ENCODE assay signal across 22 cellular contexts in genomic region chr7:124643196-124643850, GRCh38.
"Had no signal": no experiment of that assay in that cellular context is flagged by ENCODE, and none has a peak within 500 bp of the region (broad histone marks: within the 10 kb centered on the region; RNA-seq: fewer than 3 reads in every experiment).

No MANE protein-coding gene starts in this region.

- DNase-seq: activated CD4-positive, alpha-beta T cell treated with anti-CD3 and anti-CD28 coated beads for 1 hour; activated CD4-positive, alpha-beta T cell treated with anti-CD3 and anti-CD28 coated beads, Interleukin-2, amount 50 U/mL, for 48 hours; activated CD8-positive, alpha-beta memory T cell treated with anti-CD3 and anti-CD28 coated beads, Interleukin-2, amount 50 U/mL, for 48 hours; activated naive CD4-positive, alpha-beta T cell; activated T-cell treated with anti-CD3 and anti-CD28 coated beads, Interleukin-2, amount 50 U/mL, for 4 hours; adrenal gland; colonic mucosa; esophagus squamous epithelium; mucosa of descending colon; naive B cell; stimulated activated CD4-positive, alpha-beta T cell treated with anti-CD3 and anti-CD28 coated beads, Interleukin-4, amount 100 ng/mL, for 1 hour; stimulated activated naive CD4-positive, alpha-beta T cell; T-helper 1 cell; thyroid gland; upper lobe of right lung had no signal

- H3K4me1 Mint-ChIP-seq: central memory CD8-positive, alpha-beta T cell; memory B cell; naive B cell had no signal

- FAIRE-seq: astrocyte, TTC549 had no signal

- H3K27me3 ChIP-seq: adrenal gland, colonic mucosa, esophagus squamous epithelium, thyroid gland, upper lobe of right lung had no signal

- H3K4me3 Mint-ChIP-seq: activated naive CD8-positive, alpha-beta T cell; activated T-cell treated with anti-CD3 and anti-CD28 coated beads, Interleukin-2, amount 50 U/mL, for 4 hours; central memory CD8-positive, alpha-beta T cell; memory B cell; naive B cell had no signal

- H3K27me3 Mint-ChIP-seq: activated naive CD8-positive, alpha-beta T cell; central memory CD8-positive, alpha-beta T cell; memory B cell; naive B cell; progenitor cell of endocrine pancreas had no signal

- H3K36me3 ChIP-seq: adrenal gland, colonic mucosa, esophagus squamous epithelium, thyroid gland, upper lobe of right lung had no signal

- H3K27ac Mint-ChIP-seq: activated naive CD8-positive, alpha-beta T cell; activated T-helper 2 cell treated with anti-CD3 and anti-CD28 coated beads, Interferon-gamma antibody, Interleukin-2, Interleukin-4, amounts not matched to agents 10 μg/mL and 5 μg/mL and 100 μg/mL, durations not matched to agents 14 hours and 24 hours and 36 hours; memory B cell; naive B cell; progenitor cell of endocrine pancreas had no signal

- H3K27ac ChIP-seq: adrenal gland, colonic mucosa, esophagus squamous epithelium, thyroid gland, upper lobe of right lung had no signal

- H3K9me3 Mint-ChIP-seq: activated T-cell treated with anti-CD3 and anti-CD28 coated beads, Interleukin-2, amount 50 U/mL, for 4 hours; activated T-helper 2 cell treated with anti-CD3 and anti-CD28 coated beads, Interferon-gamma antibody, Interleukin-2, Interleukin-4, amounts not matched to agents 10 μg/mL and 5 μg/mL and 100 μg/mL, durations not matched to agents 14 hours and 24 hours and 36 hours; central memory CD8-positive, alpha-beta T cell; memory B cell; naive B cell had no signal

- H3K4me3 ChIP-seq: adrenal gland, colonic mucosa, esophagus squamous epithelium, mucosa of descending colon, thyroid gland, upper lobe of right lung had no signal

- H3K36me3 Mint-ChIP-seq: activated naive CD8-positive, alpha-beta T cell; memory B cell; naive B cell had no signal

- H3K4me1 ChIP-seq: adrenal gland, colonic mucosa, esophagus squamous epithelium, thyroid gland, upper lobe of right lung had no signal

- H3K9me3 ChIP-seq: adrenal gland, colonic mucosa, esophagus squamous epithelium, mucosa of descending colon, thyroid gland, upper lobe of right lung had no signal
